24 cellular contexts compared by ENCODE assay signal in the genomic region with DNA sequence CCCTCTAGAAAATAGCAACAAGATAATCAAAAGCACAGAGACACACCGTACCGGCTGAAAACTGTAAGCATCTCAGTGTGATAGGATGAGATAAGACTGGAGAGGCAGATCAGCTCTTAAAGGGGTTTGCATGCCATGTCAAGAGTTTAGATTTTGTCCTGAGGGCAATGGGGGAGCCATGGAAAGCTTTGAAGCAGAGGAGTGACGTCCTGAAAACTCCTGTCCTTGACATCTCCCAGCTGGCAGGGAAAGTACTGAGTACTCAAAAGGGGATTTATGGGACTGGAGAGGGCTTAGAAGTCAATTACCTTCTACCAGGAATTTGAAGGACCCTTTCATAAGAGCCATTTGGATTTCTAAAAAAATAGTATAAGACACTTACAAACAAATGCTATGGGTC.
"Had no signal": no experiment of that assay in that cellular context is flagged by ENCODE, and none has a peak within 500 bp of the region (broad histone marks: within the 10 kb centered on the region; RNA-seq: fewer than 3 reads in every experiment).

No MANE protein-coding gene starts in this region.

- ATAC-seq: foreskin keratinocyte; gastroesophageal sphincter; heart left ventricle; left cardiac atrium; left ventricle myocardium superior; mucosa of descending colon; psoas muscle; right cardiac atrium; stimulated activated effector memory CD8-positive, alpha-beta T cell treated with anti-CD3 and anti-CD28 coated beads, Interleukin-12 subunit alpha, Interleukin-12 subunit beta, amount 100 ng/mL, for 72 hours had no signal

- DNase-seq: dermis blood vessel endothelial cell; effector memory CD4-positive, alpha-beta T cell; foreskin keratinocyte; heart left ventricle; left cardiac atrium; left ventricle myocardium superior; lower lobe of right lung; mucosa of descending colon; naive B cell; nephron progenitor cell; nucleus accumbens; ovary; posterior cingulate gyrus; psoas muscle; right cardiac atrium; sigmoid colon; stimulated activated CD4-positive, alpha-beta T cell treated with anti-CD3 and anti-CD28 coated beads, Interleukin-2, amount 100 ng/mL, for 24 hours; stimulated activated CD4-positive, alpha-beta T cell treated with anti-CD3 and anti-CD28 coated beads, Interleukin-4, amount 100 ng/mL, for 24 hours; stimulated activated naive CD4-positive, alpha-beta T cell treated with Interleukin-2 at 50 U/mL for 16 hours; stomach; thyroid gland; trophoblast cell had no signal

- H3K4me3 Mint-ChIP-seq: naive B cell; nephron progenitor cell; stimulated activated effector memory CD8-positive, alpha-beta T cell treated with anti-CD3 and anti-CD28 coated beads, Interleukin-12 subunit alpha, Interleukin-12 subunit beta, amount 100 ng/mL, for 72 hours had no signal

- H3K36me3 Mint-ChIP-seq: stimulated activated effector memory CD8-positive, alpha-beta T cell treated with anti-CD3 and anti-CD28 coated beads, Interleukin-12 subunit alpha, Interleukin-12 subunit beta, amount 100 ng/mL, for 72 hours had no signal

- H3K27ac Mint-ChIP-seq: nephron progenitor cell; stimulated activated effector memory CD8-positive, alpha-beta T cell treated with anti-CD3 and anti-CD28 coated beads, Interleukin-12 subunit alpha, Interleukin-12 subunit beta, amount 100 ng/mL, for 72 hours had no signal

- H3K4me1 Mint-ChIP-seq: naive B cell; stimulated activated effector memory CD8-positive, alpha-beta T cell treated with anti-CD3 and anti-CD28 coated beads, Interleukin-12 subunit alpha, Interleukin-12 subunit beta, amount 100 ng/mL, for 72 hours had no signal
